Comparison of ENCODE assay signal across 1 cellular context in genomic region chr7:100428967-100429636, GRCh38.
TF ChIP-seq lines count a peak whose summit lies in the region.

No MANE protein-coding gene starts in this region.

TF ChIP-seq in liver, 16 proteins besides CTCF, POLR2A, EP300 and RAD21 (continued from another document):
- TF ChIP-seq REST (IDR thresholded peaks at IDR 0.05), result peak; percentile 86
- TF ChIP-seq NR2F2 (IDR thresholded peaks at IDR 0.05), result peak; percentile 45
- peak in 1 of 2 donors; percentile 14 for TF ChIP-seq RXRA (IDR thresholded peaks at IDR 0.05)
- TF ChIP-seq SP1 (IDR thresholded peaks at IDR 0.05), result peak; percentile 40
